In genomic region chr12:74897425-74898211, GRCh38 we compare ENCODE assay signal across 21 cellular contexts.
DNase-seq lines count a peak whose midpoint lies in the region; ATAC-seq and TF ChIP-seq lines count a peak whose summit lies in the region.
"Had no signal": no experiment of that assay in that cellular context is flagged by ENCODE, and none has a peak within 500 bp of the region (broad histone marks: within the 10 kb centered on the region; RNA-seq: fewer than 3 reads in every experiment).

No MANE protein-coding gene starts in this region.

- no peaks in the 10 kb centered on the region for H3K9me3 Mint-ChIP-seq in CD4-positive, alpha-beta T cell
- H3K9me3 Mint-ChIP-seq in CD4-positive, alpha-beta memory T cell, result peaks cover 0 to 2% (median 0%) of the 10 kb centered on the region in 8 donors
- H3K9me3 Mint-ChIP-seq in activated T-helper 17 cell treated with anti-CD3 and anti-CD28 coated beads, Interleukin-2, amount 50 U/mL, for 72 hours, result peaks cover 6% of the 10 kb centered on the region
- H3K9me3 Mint-ChIP-seq: H9; nephron progenitor cell; stimulated activated naive CD8-positive, alpha-beta T cell treated with anti-CD3 and anti-CD28 coated beads, Interleukin-15, amount 100 ng/mL, for 72 hours; type B pancreatic cell had no signal

- no peaks in the 10 kb centered on the region for H3K36me3 ChIP-seq in CD4-positive, alpha-beta memory T cell (ENCODE audit: insufficient read depth, low read length)
- H3K36me3 ChIP-seq in MM.1S (replicated peaks; ENCODE audit: insufficient read depth, low read length), result no peaks in the 10 kb centered on the region
- no peaks in the 10 kb centered on the region for H3K36me3 ChIP-seq in sigmoid colon
- H3K36me3 ChIP-seq: left ventricle myocardium inferior had no signal

- no peak for TF ChIP-seq CTCF in CD4-positive, alpha-beta T cell (IDR thresholded peaks at IDR 0.05)
- TF ChIP-seq CTCF in MM.1S (IDR thresholded peaks at IDR 0.05; ENCODE audit: low read length) (no peak), sigmoid colon (IDR thresholded peaks at IDR 0.05) (no peak), omental fat pad (IDR thresholded peaks at IDR 0.05) (no peak)

- no peak for TF ChIP-seq POLR2A in sigmoid colon (IDR thresholded peaks at IDR 0.05)

- no peak overlapping the region for H3K9ac ChIP-seq in MM.1S (ENCODE audit: low read length)

- intact Hi-C loops in CD4-positive, alpha-beta T cell (cut with DNase I, micrococcal nuclease), result no loop called here
- intact Hi-C loops in CD4-positive, alpha-beta memory T cell (cut with micrococcal nuclease), result no loop called here
- intact Hi-C loops in sigmoid colon (cut with DNase I), result no loop called here

- DNase-seq in CD4-positive, alpha-beta T cell, result no peak
- peak in 3 of 5 donors; percentile 18 to 30 (median 26) for DNase-seq in CD4-positive, alpha-beta memory T cell
- DNase-seq in MM.1S (peak; percentile 27), AG08396 (ENCODE audit: low spot score) (no peak), sigmoid colon (no peak), omental fat pad (ENCODE audit: low spot score) (no peak)
- DNase-seq: activated naive CD4-positive, alpha-beta T cell treated with anti-CD3 and anti-CD28 coated beads, Interleukin-2, amount 50 U/mL, for 16 hours; AML-193; Caco-2; effector CD4-positive, alpha-beta T cell; H9; left ventricle myocardium inferior; NCI-H2081; NCI-H526; nephron progenitor cell; SHP77; stimulated activated naive CD8-positive, alpha-beta T cell treated with anti-CD3 and anti-CD28 coated beads, Interleukin-15, amount 100 ng/mL, for 72 hours had no signal

- ATAC-seq in CD4-positive, alpha-beta T cell (ENCODE audit: poor library complexity), result no peak
- peak; percentile 65 for ATAC-seq in activated T-helper 17 cell treated with anti-CD3 and anti-CD28 coated beads, Interleukin-2, amount 50 U/mL, for 72 hours (replicated peaks)
- ATAC-seq in omental fat pad (ENCODE audit: low FRiP score), result no peak
- ATAC-seq: stimulated activated naive CD8-positive, alpha-beta T cell treated with anti-CD3 and anti-CD28 coated beads, Interleukin-15, amount 100 ng/mL, for 72 hours had no signal

- H3K27ac ChIP-seq in CD4-positive, alpha-beta T cell (ENCODE audit: low read depth, low read length), result no peak overlapping the region
- H3K27ac ChIP-seq in CD4-positive, alpha-beta memory T cell (ENCODE audit: low read depth, low read length), result no peak overlapping the region
- H3K27ac ChIP-seq in MM.1S (ENCODE audit: low read length) (no peak overlapping the region), sigmoid colon (no peak overlapping the region)
- H3K27ac ChIP-seq: left ventricle myocardium inferior, VCaP had no signal

- H3K4me1 ChIP-seq in CD4-positive, alpha-beta memory T cell (ENCODE audit: insufficient read depth, low read length), result peaks cover 50% of the 10 kb centered on the region
- H3K4me1 ChIP-seq in MM.1S (ENCODE audit: low read length) (no peaks in the 10 kb centered on the region), sigmoid colon (no peaks in the 10 kb centered on the region)
- H3K4me1 ChIP-seq: Caco-2, left ventricle myocardium inferior had no signal

- H3K36me3 Mint-ChIP-seq in CD4-positive, alpha-beta T cell (ENCODE audit: low read depth), result no peaks in the 10 kb centered on the region
- no peaks in the 10 kb centered on the region for H3K36me3 Mint-ChIP-seq in CD4-positive, alpha-beta memory T cell
- H3K36me3 Mint-ChIP-seq in activated T-helper 17 cell treated with anti-CD3 and anti-CD28 coated beads, Interleukin-2, amount 50 U/mL, for 72 hours (ENCODE audit: low read depth), result no peaks in the 10 kb centered on the region
- H3K36me3 Mint-ChIP-seq: type B pancreatic cell had no signal

- H3K4me3 ChIP-seq in CD4-positive, alpha-beta memory T cell (ENCODE audit: low read length in 2 of 2), result peak overlapping the region in 1 of 2 donors; percentile 4
- H3K4me3 ChIP-seq in MM.1S (ENCODE audit: low read length) (no peak overlapping the region), sigmoid colon (no peak overlapping the region)
- H3K4me3 ChIP-seq: left ventricle myocardium inferior had no signal

- TF ChIP-seq EP300 in sigmoid colon (IDR thresholded peaks at IDR 0.05), result no peak

- no peaks in the 10 kb centered on the region for H3K79me2 ChIP-seq in MM.1S (ENCODE audit: low read length)

- no peaks in the 10 kb centered on the region for H3F3A ChIP-seq in MM.1S (ENCODE audit: insufficient read depth, low read length)

- H4K20me1 ChIP-seq in MM.1S (ENCODE audit: insufficient read depth, low read length), result no peaks in the 10 kb centered on the region

- peak overlapping the region; percentile 37; the same call in 1 of the 2 replicates for H2AFZ ChIP-seq in MM.1S (ENCODE audit: low read length)

- POLR2A ChIA-PET in CD4-positive, alpha-beta T cell (lab: Charles Lee), result no interaction called here
- POLR2A ChIA-PET in CD4-positive, alpha-beta memory T cell (lab: Charles Lee; ENCODE audit: partially characterized antibody), result no interaction called here

- H3K4me1 Mint-ChIP-seq in CD4-positive, alpha-beta T cell (ENCODE audit: low read depth), result peaks cover 26% of the 10 kb centered on the region
- peaks cover 20 to 49% (median 36%) of the 10 kb centered on the region in 4 donors for H3K4me1 Mint-ChIP-seq in CD4-positive, alpha-beta memory T cell
- peaks cover 21% of the 10 kb centered on the region for H3K4me1 Mint-ChIP-seq in activated T-helper 17 cell treated with anti-CD3 and anti-CD28 coated beads, Interleukin-2, amount 50 U/mL, for 72 hours

- H3K4me3 Mint-ChIP-seq in CD4-positive, alpha-beta T cell, result peak overlapping the region; percentile 4
- peak overlapping the region; percentile 16 to 80 (median 52) for H3K4me3 Mint-ChIP-seq in CD4-positive, alpha-beta memory T cell
- H3K4me3 Mint-ChIP-seq in activated T-helper 17 cell treated with anti-CD3 and anti-CD28 coated beads, Interleukin-2, amount 50 U/mL, for 72 hours, result peak overlapping the region; percentile 74
- H3K4me3 Mint-ChIP-seq: H9; nephron progenitor cell; stimulated activated naive CD8-positive, alpha-beta T cell treated with anti-CD3 and anti-CD28 coated beads, Interleukin-15, amount 100 ng/mL, for 72 hours; type B pancreatic cell had no signal

- WGBS in sigmoid colon, 2 donors, result 84 to 89% methylated on average over 5 of the region's 5 CpGs

- H3K27me3 Mint-ChIP-seq in CD4-positive, alpha-beta T cell, result no peaks in the 10 kb centered on the region
- no peaks in the 10 kb centered on the region for H3K27me3 Mint-ChIP-seq in CD4-positive, alpha-beta memory T cell
- no peaks in the 10 kb centered on the region for H3K27me3 Mint-ChIP-seq in activated T-helper 17 cell treated with anti-CD3 and anti-CD28 coated beads, Interleukin-2, amount 50 U/mL, for 72 hours
- H3K27me3 Mint-ChIP-seq: stimulated activated naive CD8-positive, alpha-beta T cell treated with anti-CD3 and anti-CD28 coated beads, Interleukin-15, amount 100 ng/mL, for 72 hours; type B pancreatic cell had no signal

- no peaks in the 10 kb centered on the region for H3K27me3 ChIP-seq in CD4-positive, alpha-beta T cell (ENCODE audit: control insufficient read depth, insufficient read depth, low read length)
- H3K27me3 ChIP-seq in CD4-positive, alpha-beta memory T cell (ENCODE audit: insufficient read depth, low read length), result no peaks in the 10 kb centered on the region
- no peaks in the 10 kb centered on the region for H3K27me3 ChIP-seq in MM.1S (replicated peaks; ENCODE audit: insufficient read depth, low read length)
- H3K27me3 ChIP-seq in sigmoid colon, result no peaks in the 10 kb centered on the region

- CTCF ChIA-PET in CD4-positive, alpha-beta T cell (lab: Charles Lee), result no interaction called here
- CTCF ChIA-PET in CD4-positive, alpha-beta memory T cell (lab: Charles Lee; ENCODE audit: partially characterized antibody), result interaction anchor here (0.6 to 1.1 kb wide), 3 partner anchors 11 to 347 kb away, joined by 3 to 4 read pairs (median 3); no protein-coding TSS in a partner anchor

- H3K27ac Mint-ChIP-seq in CD4-positive, alpha-beta T cell, result no peak overlapping the region
- peak overlapping the region; percentile 24 to 91 (median 60) for H3K27ac Mint-ChIP-seq in CD4-positive, alpha-beta memory T cell
- H3K27ac Mint-ChIP-seq in activated T-helper 17 cell treated with anti-CD3 and anti-CD28 coated beads, Interleukin-2, amount 50 U/mL, for 72 hours, result peak overlapping the region; percentile 77
- H3K27ac Mint-ChIP-seq: H9; nephron progenitor cell; progenitor cell of endocrine pancreas; stimulated activated naive CD8-positive, alpha-beta T cell treated with anti-CD3 and anti-CD28 coated beads, Interleukin-15, amount 100 ng/mL, for 72 hours; type B pancreatic cell had no signal

- H3K4me2 ChIP-seq in MM.1S (ENCODE audit: low read depth, low read length), result no peak overlapping the region

- no peaks in the 10 kb centered on the region for H3K9me2 ChIP-seq in MM.1S (replicated peaks; ENCODE audit: insufficient read depth, low read length)

- no peaks in the 10 kb centered on the region for H3K9me3 ChIP-seq in CD4-positive, alpha-beta T cell (ENCODE audit: control insufficient read depth, low read length)
- H3K9me3 ChIP-seq in CD4-positive, alpha-beta memory T cell (ENCODE audit: control insufficient read depth in 1 of 2, low read length in 2 of 2), result no peaks in the 10 kb centered on the region
- H3K9me3 ChIP-seq in MM.1S (replicated peaks; ENCODE audit: insufficient read depth, low read length) (no peaks in the 10 kb centered on the region), sigmoid colon (no peaks in the 10 kb centered on the region)
- H3K9me3 ChIP-seq: Caco-2, left ventricle myocardium inferior had no signal

Comparison
In these comparisons a context has a peak if more than half of its experiments do, and no peak if none do; other contexts are left out.
1. DNase-seq: peak in CD4-positive, alpha-beta memory T cell (3 of 5) and MM.1S (single experiment); none in CD4-positive, alpha-beta T cell (0 of 10), AG08396 (single experiment), sigmoid colon (single experiment) and omental fat pad (single experiment).
2. H3K4me3 Mint-ChIP-seq: peak in every context shown above with its lines; median percentile 74 in activated T-helper 17 cell treated with anti-CD3 and anti-CD28 coated beads, Interleukin-2, amount 50 U/mL, for 72 hours; 52 in CD4-positive, alpha-beta memory T cell; 4 in CD4-positive, alpha-beta T cell.